In genomic region chr17:68461589-68461988, GRCh38 we compare ENCODE assay signal across 11 cellular contexts. TPM values are rescaled to one million over a fixed set of nuclear protein-coding genes. Genes with fewer than 3 reads are reported as not detected.
A peak's percentile ranks its signal among the peaks of the same experiment; 100 is the strongest.
DNase-seq lines count a peak whose midpoint lies in the region; ATAC-seq, FAIRE-seq and TF ChIP-seq lines count a peak whose summit lies in the region.
"Had no signal": no experiment of that assay in that cellular context is flagged by ENCODE, and none has a peak within 500 bp of the region (broad histone marks: within the 10 kb centered on the region; RNA-seq: fewer than 3 reads in every experiment).

No MANE protein-coding gene starts in this region.

- H3K9me2 ChIP-seq in Karpas-422 (replicated peaks; ENCODE audit: insufficient read depth, low read length), result no peaks in the 10 kb centered on the region

- DNase-seq in GM06990 (ENCODE audit: extremely low read depth, insufficient read length), result peak; percentile 64
- no peak for DNase-seq in Karpas-422
- peak; percentile 81 for DNase-seq in activated CD8-positive, alpha-beta memory T cell treated with anti-CD3 and anti-CD28 coated beads, Interleukin-2, amount 10 ng/mL, durations not matched to agents 7 days and 5 days
- DNase-seq in keratinocyte (ENCODE audit: low read depth, low spot score), result no peak
- DNase-seq in effector CD8-positive, alpha-beta T cell (lab: John Stamatoyannopoulos, UW), result no peak
- no peak for DNase-seq in NOMO-1 treated with dmso at 0.1 percent for 144 hours (lab: John Stamatoyannopoulos, UW; ENCODE audit: unreplicated experiment)
- no peak for DNase-seq in left lobe of liver (ENCODE audit: low spot score)
- no peak for DNase-seq in NCI-H2107 (lab: John Stamatoyannopoulos, UW)
- DNase-seq: left colon, NCI-H187, WERI-Rb-1 had no signal

- peak; percentile 1 for ATAC-seq in activated CD8-positive, alpha-beta memory T cell treated with anti-CD3 and anti-CD28 coated beads, Interleukin-2, amount 10 ng/mL, durations not matched to agents 7 days and 5 days
- ATAC-seq in left lobe of liver, result no peak
- ATAC-seq: left colon had no signal

- H3K27me3 Mint-ChIP-seq in activated CD8-positive, alpha-beta memory T cell treated with anti-CD3 and anti-CD28 coated beads, Interleukin-2, amount 10 ng/mL, durations not matched to agents 7 days and 5 days, result no peaks in the 10 kb centered on the region

- dilution Hi-C loops in keratinocyte (cut with MboI; ENCODE audit: extremely low pct_ligation_motif_present, low sequenced_read_pairs), result no loop called here

- H3K27me3 ChIP-seq in GM06990 (replicated peaks; ENCODE audit: control insufficient read depth, insufficient read depth, low read length) (no peaks in the 10 kb centered on the region), Karpas-422 (ENCODE audit: low read length) (no peaks in the 10 kb centered on the region), keratinocyte (ENCODE audit: control insufficient read depth, extremely low read depth, insufficient read depth, low read length) (no peaks in the 10 kb centered on the region)

- peaks cover 3% of the 10 kb centered on the region for H3K9me1 ChIP-seq in keratinocyte (ENCODE audit: control insufficient read depth, extremely low read depth, insufficient read depth, low read length)

- 0 out of 2 replicates have a peak overlapping the region, but pooled peaks have one; percentile 30 for H3K9ac ChIP-seq in Karpas-422 (ENCODE audit: low read length)
- H3K9ac ChIP-seq in keratinocyte (ENCODE audit: control insufficient read depth, extremely low read depth, insufficient read depth, low read length), result no peak overlapping the region

- H3K9me3 Mint-ChIP-seq in activated CD8-positive, alpha-beta memory T cell treated with anti-CD3 and anti-CD28 coated beads, Interleukin-2, amount 10 ng/mL, durations not matched to agents 7 days and 5 days (ENCODE audit: low read depth), result no peaks in the 10 kb centered on the region

- H3K4me1 ChIP-seq in Karpas-422 (ENCODE audit: low read length) (peaks cover 55% of the 10 kb centered on the region), keratinocyte (ENCODE audit: control insufficient read depth, extremely low read depth, insufficient read depth, low read length) (peaks cover 34% of the 10 kb centered on the region)

- CTCF ChIA-PET in activated CD8-positive, alpha-beta memory T cell treated with anti-CD3 and anti-CD28 coated beads, Interleukin-2, amount 10 ng/mL, durations not matched to agents 7 days and 5 days (lab: Charles Lee), result interaction anchor here (1.1 to 17.7 kb wide), 11 partner anchors 12 to 261 kb away, joined by 3 to 260 read pairs (median 4); partner anchors contain the start of genes ARSG and SLC16A6

- H3K4me2 ChIP-seq in Karpas-422 (ENCODE audit: low read depth, low read length, poor library complexity, severe bottlenecking), result no peak overlapping the region
- no peak overlapping the region for H3K4me2 ChIP-seq in keratinocyte (ENCODE audit: control insufficient read depth, extremely low read depth, insufficient read depth, low read depth, low read length)

- H3K36me3 Mint-ChIP-seq in activated CD8-positive, alpha-beta memory T cell treated with anti-CD3 and anti-CD28 coated beads, Interleukin-2, amount 10 ng/mL, durations not matched to agents 7 days and 5 days, result no peaks in the 10 kb centered on the region

- peak overlapping the region; percentile 68 for H3K4me3 Mint-ChIP-seq in activated CD8-positive, alpha-beta memory T cell treated with anti-CD3 and anti-CD28 coated beads, Interleukin-2, amount 10 ng/mL, durations not matched to agents 7 days and 5 days

- TF ChIP-seq CTCF in GM06990 (IDR thresholded peaks at IDR 0.05; ENCODE audit: insufficient read depth, low read length, poor library complexity, severe bottlenecking), result no peak
- TF ChIP-seq CTCF in keratinocyte (optimal IDR thresholded peaks at IDR 0.05 in 1 of 3, IDR thresholded peaks at IDR 0.05 in 1 of 3, conservative IDR thresholded peaks at IDR 0.05 in 1 of 3; ENCODE audit: extremely low read depth in 1 of 3, insufficient read depth in 2 of 3, low read length in 3 of 3), result no peak

- FAIRE-seq in keratinocyte (lab: Jason Lieb, UNC), result no peak

- H3K36me3 ChIP-seq in GM06990 (ENCODE audit: control insufficient read depth, insufficient read depth, low read length) (no peaks in the 10 kb centered on the region), Karpas-422 (ENCODE audit: insufficient read depth, low read length) (no peaks in the 10 kb centered on the region), keratinocyte (ENCODE audit: control insufficient read depth in 2 of 2, extremely low read depth in 1 of 2, insufficient read depth in 2 of 2, low read length in 2 of 2) (no peaks in the 10 kb centered on the region)
- H3K36me3 ChIP-seq: WERI-Rb-1 had no signal

- H2AFZ ChIP-seq in Karpas-422 (ENCODE audit: low read length) (peak overlapping the region; percentile 37; the same call in 1 of the 2 replicates), keratinocyte (ENCODE audit: control insufficient read depth, low read length) (peak overlapping the region; percentile 8)

- H4K20me1 ChIP-seq in Karpas-422 (ENCODE audit: insufficient read depth, low read depth, low read length), result no peaks in the 10 kb centered on the region
- H4K20me1 ChIP-seq in keratinocyte (ENCODE audit: control insufficient read depth, extremely low read depth, insufficient read depth, low read length), result no peaks in the 10 kb centered on the region

- H3K79me2 ChIP-seq in Karpas-422 (ENCODE audit: low read length) (no peaks in the 10 kb centered on the region), keratinocyte (ENCODE audit: control insufficient read depth, insufficient read depth, low read length) (no peaks in the 10 kb centered on the region)

- H3K4me3 ChIP-seq in GM06990 (replicated peaks; ENCODE audit: low read depth, low read length) (peak overlapping the region; percentile 29; the same call in 1 of the 2 replicates), Karpas-422 (ENCODE audit: low read length) (no peak overlapping the region), keratinocyte (ENCODE audit: control insufficient read depth in 2 of 3, extremely low read depth in 1 of 3, insufficient read depth in 2 of 3, low read depth in 1 of 3, low read length in 3 of 3) (no peak overlapping the region)

- H3K27ac ChIP-seq in Karpas-422 (ENCODE audit: low read length), result no peak overlapping the region; the same call in 1 of the 2 replicates
- H3K27ac ChIP-seq in keratinocyte (ENCODE audit: control insufficient read depth, insufficient read depth, low read length), result no peak overlapping the region
- H3K27ac ChIP-seq: WERI-Rb-1 had no signal

- H3K27ac Mint-ChIP-seq in activated CD8-positive, alpha-beta memory T cell treated with anti-CD3 and anti-CD28 coated beads, Interleukin-2, amount 10 ng/mL, durations not matched to agents 7 days and 5 days, result peak overlapping the region; percentile 94

- H3K4me1 Mint-ChIP-seq in activated CD8-positive, alpha-beta memory T cell treated with anti-CD3 and anti-CD28 coated beads, Interleukin-2, amount 10 ng/mL, durations not matched to agents 7 days and 5 days, result peaks cover 67% of the 10 kb centered on the region

- H3K9me3 ChIP-seq in Karpas-422 (ENCODE audit: low read length) (no peaks in the 10 kb centered on the region), keratinocyte (ENCODE audit: control insufficient read depth, low read depth, low read length) (no peaks in the 10 kb centered on the region)

RNA-seq across cellular contexts. Expression of gene WIPI1, which starts 4.3 kb away (rescaled TPM):
- 28.7 and 33.0 TPM in 2 replicates for total RNA-seq in Karpas-422 (2014; rRNA removed; shearing (Covaris generic); ENCODE audit: low replicate concordance)
- total RNA-seq in activated CD8-positive, alpha-beta memory T cell treated with anti-CD3 and anti-CD28 coated beads, Interleukin-2, amount 10 ng/mL, durations not matched to agents 7 days and 5 days, result 10 to 100 TPM; 45.5 to 47.7 TPM
- polyA plus RNA-seq in keratinocyte, result 49.4 to 70.8 TPM (median 62.3 TPM) in 3 replicates
- polyA plus RNA-seq in keratinocyte (2011; ENCODE audit: low read depth), result 33.8 TPM
- polyA plus RNA-seq in keratinocyte (2011; cell fraction: cytosol; rRNA removed), result 70.0 and 96.5 TPM in 2 replicates
- polyA plus RNA-seq in keratinocyte (2011; cell fraction: nucleus; rRNA removed), result 56.3 and 58.3 TPM in 2 replicates
- polyA plus RNA-seq in keratinocyte (2012; ENCODE audit: low replicate concordance), result 40.6 and 53.5 TPM in 2 replicates
- polyA minus RNA-seq in keratinocyte, result 45.2 to 76.6 TPM (median 65.1 TPM) in 3 replicates
- 67.3 TPM for polyA minus RNA-seq in keratinocyte (2011; cell fraction: cytosol; rRNA and poly(A)+ RNA removed)
- polyA minus RNA-seq in keratinocyte (2011; cell fraction: nucleus; rRNA and poly(A)+ RNA removed), result 30.0 and 44.5 TPM in 2 replicates
- 24.9 TPM for total RNA-seq in left lobe of liver

RNA-seq across cellular contexts. Expression of gene PRKAR1A, which starts 50.6 kb away (rescaled TPM):
- total RNA-seq in Karpas-422 (2014; rRNA removed; shearing (Covaris generic); ENCODE audit: low replicate concordance), result 201 and 234 TPM in 2 replicates
- 100 to 1,000 TPM; 215 to 293 TPM for total RNA-seq in activated CD8-positive, alpha-beta memory T cell treated with anti-CD3 and anti-CD28 coated beads, Interleukin-2, amount 10 ng/mL, durations not matched to agents 7 days and 5 days
- polyA plus RNA-seq in keratinocyte, result 149 to 212 TPM (median 176 TPM) in 3 replicates
- 233 TPM for polyA plus RNA-seq in keratinocyte (2011; ENCODE audit: low read depth)
- polyA plus RNA-seq in keratinocyte (2011; cell fraction: cytosol; rRNA removed), result 145 and 176 TPM in 2 replicates
- 175 and 226 TPM in 2 replicates for polyA plus RNA-seq in keratinocyte (2011; cell fraction: nucleus; rRNA removed)
- polyA plus RNA-seq in keratinocyte (2012; ENCODE audit: low replicate concordance), result 105 and 148 TPM in 2 replicates
- polyA minus RNA-seq in keratinocyte, result 162 to 249 TPM (median 165 TPM) in 3 replicates
- 331 TPM for polyA minus RNA-seq in keratinocyte (2011; cell fraction: cytosol; rRNA and poly(A)+ RNA removed)
- polyA minus RNA-seq in keratinocyte (2011; cell fraction: nucleus; rRNA and poly(A)+ RNA removed), result 97.4 and 211 TPM in 2 replicates
- 116 TPM for total RNA-seq in left lobe of liver

Comparison
In these comparisons a context has a peak if more than half of its experiments do, and no peak if none do; other contexts are left out.
1. DNase-seq: peak in GM06990 (single experiment) and activated CD8-positive, alpha-beta memory T cell treated with anti-CD3 and anti-CD28 coated beads, Interleukin-2, amount 10 ng/mL, durations not matched to agents 7 days and 5 days (single experiment); none in Karpas-422 (single experiment), keratinocyte (single experiment), effector CD8-positive, alpha-beta T cell (single experiment), NOMO-1 treated with dmso at 0.1 percent for 144 hours (single experiment), left lobe of liver (single experiment) and NCI-H2107 (single experiment).